15 cellular contexts compared by ENCODE assay signal in genomic region chr1:29452463-29453230, GRCh38.
DNase-seq lines count a peak whose midpoint lies in the region; ATAC-seq and TF ChIP-seq lines count a peak whose summit lies in the region.
"Had no signal": no experiment of that assay in that cellular context is flagged by ENCODE, and none has a peak within 500 bp of the region (broad histone marks: within the 10 kb centered on the region; RNA-seq: fewer than 3 reads in every experiment).

No MANE protein-coding gene starts in this region.

- no peak for TF ChIP-seq CTCF in GM23338 (conservative IDR thresholded peaks at IDR 0.05; ENCODE audit: low read depth in 2 of 2)
- TF ChIP-seq CTCF in H9 (conservative IDR thresholded peaks at IDR 0.05) = no peak
- TF ChIP-seq CTCF in chondrocyte (IDR thresholded peaks at IDR 0.05) = no peak
- no peak for TF ChIP-seq CTCF in neural progenitor cell (IDR thresholded peaks at IDR 0.05)

- no peak overlapping the region for H4K91ac ChIP-seq in H9 (ENCODE audit: insufficient read length, low read depth, low read length)

- H3K23ac ChIP-seq in H9 (ENCODE audit: insufficient read length, low read depth, low read length) = no peak overlapping the region
- no peak overlapping the region for H3K23ac ChIP-seq in mesendoderm (ENCODE audit: low read length)

- no peak for DNase-seq in GM23338 (ENCODE audit: low spot score)
- no peak for DNase-seq in H9
- DNase-seq in chondrocyte (ENCODE audit: low spot score) = peak; percentile 51
- DNase-seq in neural progenitor cell (ENCODE audit: low spot score) = no peak
- no peak for DNase-seq in activated CD4-positive, alpha-beta T cell treated with anti-CD3 and anti-CD28 coated beads, Interleukin-2, amount 10 ng/mL, durations not matched to agents 7 days and 5 days
- DNase-seq in cerebellum (ENCODE audit: low spot score) = no peak
- DNase-seq in mesendoderm = no peak
- DNase-seq: C1 segment of cervical spinal cord; CD8-positive, alpha-beta memory T cell; NCI-H1417 treated with DMSO at 0.1 percent for 48 hours; NCI-H187 treated with DMSO at 0.1 percent for 48 hours; NCI-H345 had no signal

- no peak overlapping the region for H3K4me2 ChIP-seq in GM23338
- H3K4me2 ChIP-seq in H9 (ENCODE audit: insufficient read depth, insufficient read length, low read length) = no peak overlapping the region
- no peak overlapping the region for H3K4me2 ChIP-seq in neural progenitor cell
- H3K4me2 ChIP-seq in mesendoderm (ENCODE audit: low read length) = no peak overlapping the region

- H4K8ac ChIP-seq in H9 (replicated peaks; ENCODE audit: insufficient read length, low read depth, low read length) = no peak overlapping the region
- H4K8ac ChIP-seq in mesendoderm (ENCODE audit: low read depth, low read length) = no peak overlapping the region

- no peaks in the 10 kb centered on the region; the same call in 2 of the 3 replicates for H3K36me3 Mint-ChIP-seq in GM23338 (ENCODE audit: low read depth)
- peaks cover 0 to 5% (median 0%) of the 10 kb centered on the region in 3 experiments; a peak in 3 of 7 replicates for H3K36me3 Mint-ChIP-seq in H9 (ENCODE audit: insufficient read depth in 1 of 3, low read depth in 3 of 3)
- H3K36me3 Mint-ChIP-seq in chondrocyte (ENCODE audit: low read depth) = peaks cover 3% of the 10 kb centered on the region
- no peaks in the 10 kb centered on the region for H3K36me3 Mint-ChIP-seq in neural progenitor cell
- H3K36me3 Mint-ChIP-seq in activated CD4-positive, alpha-beta T cell treated with anti-CD3 and anti-CD28 coated beads, Interleukin-2, amount 10 ng/mL, durations not matched to agents 7 days and 5 days (ENCODE audit: low read depth) = no peaks in the 10 kb centered on the region
- H3K36me3 Mint-ChIP-seq: CD8-positive, alpha-beta memory T cell had no signal

- H2BK15ac ChIP-seq in H9 (ENCODE audit: low read depth, low read length) (no peak overlapping the region), mesendoderm (replicated peaks; ENCODE audit: low read depth) (no peak overlapping the region)

- ATAC-seq in GM23338 (peak; percentile 14; the same call in 2 of the 3 replicates), GM21423 (IDR thresholded peaks at IDR 0.05; ENCODE audit: unreplicated experiment) (no peak)

- POLR2A ChIA-PET in activated CD4-positive, alpha-beta T cell treated with anti-CD3 and anti-CD28 coated beads, Interleukin-2, amount 10 ng/mL, durations not matched to agents 7 days and 5 days (lab: Charles Lee) = no interaction called here

- peaks cover 15% of the 10 kb centered on the region for H3K27me3 Mint-ChIP-seq in GM23338 (ENCODE audit: insufficient read depth, low read depth, poor library complexity)
- peaks cover 3% of the 10 kb centered on the region for H3K27me3 Mint-ChIP-seq in H9 (ENCODE audit: low read depth)
- peaks cover 9% of the 10 kb centered on the region for H3K27me3 Mint-ChIP-seq in chondrocyte (ENCODE audit: low read depth)
- H3K27me3 Mint-ChIP-seq in neural progenitor cell (ENCODE audit: insufficient read depth, low read depth) = peaks cover 28% of the 10 kb centered on the region
- no peaks in the 10 kb centered on the region for H3K27me3 Mint-ChIP-seq in activated CD4-positive, alpha-beta T cell treated with anti-CD3 and anti-CD28 coated beads, Interleukin-2, amount 10 ng/mL, durations not matched to agents 7 days and 5 days

- H3K27me3 ChIP-seq in GM23338 (ENCODE audit: insufficient read depth) = no peaks in the 10 kb centered on the region
- no peaks in the 10 kb centered on the region for H3K27me3 ChIP-seq in H9 (ENCODE audit: insufficient read depth, low read length)
- H3K27me3 ChIP-seq in neural progenitor cell = no peaks in the 10 kb centered on the region
- no peaks in the 10 kb centered on the region for H3K27me3 ChIP-seq in mesendoderm (ENCODE audit: insufficient read depth, low read length, poor library complexity)

- no peaks in the 10 kb centered on the region for H4K20me1 ChIP-seq in GM23338 (replicated peaks; ENCODE audit: insufficient read depth)
- no peaks in the 10 kb centered on the region for H4K20me1 ChIP-seq in H9 (ENCODE audit: control insufficient read depth, insufficient read depth, insufficient read length)
- no peaks in the 10 kb centered on the region for H4K20me1 ChIP-seq in neural progenitor cell (ENCODE audit: low read depth)

- CTCF ChIA-PET in activated CD4-positive, alpha-beta T cell treated with anti-CD3 and anti-CD28 coated beads, Interleukin-2, amount 10 ng/mL, durations not matched to agents 7 days and 5 days (lab: Charles Lee) = no interaction called here

- H3K9me2 ChIP-seq in GM23338 (ENCODE audit: insufficient read depth) = no peaks in the 10 kb centered on the region

- H3K27ac ChIP-seq in GM23338 (ENCODE audit: low read depth) = no peak overlapping the region
- no peak overlapping the region for H3K27ac ChIP-seq in H9 (ENCODE audit: insufficient read length, low read depth, low read length)
- H3K27ac ChIP-seq in neural progenitor cell = no peak overlapping the region
- no peak overlapping the region for H3K27ac ChIP-seq in mesendoderm (ENCODE audit: low read depth, low read length)
- H3K27ac ChIP-seq: SJCRH30 had no signal

- H3K4me1 Mint-ChIP-seq in GM23338 = peaks cover 10% of the 10 kb centered on the region
- peaks cover 15 to 30% of the 10 kb centered on the region in 2 experiments for H3K4me1 Mint-ChIP-seq in H9
- no peaks in the 10 kb centered on the region for H3K4me1 Mint-ChIP-seq in chondrocyte (ENCODE audit: low read depth)
- H3K4me1 Mint-ChIP-seq in neural progenitor cell = peaks cover 16% of the 10 kb centered on the region
- H3K4me1 Mint-ChIP-seq in activated CD4-positive, alpha-beta T cell treated with anti-CD3 and anti-CD28 coated beads, Interleukin-2, amount 10 ng/mL, durations not matched to agents 7 days and 5 days = no peaks in the 10 kb centered on the region
- H3K4me1 Mint-ChIP-seq: CD8-positive, alpha-beta memory T cell had no signal

- no CpG with 5 or more reads among the region's 10 CpGs for WGBS in H9 (ENCODE audit: extremely low coverage, insufficient read length, low lambda C conversion rate)
- no CpG with 5 or more reads among the region's 10 CpGs for WGBS in mesendoderm (ENCODE audit: extremely low coverage, insufficient coverage, low lambda C conversion rate)

- H3K79me2 ChIP-seq in GM23338 (replicated peaks; ENCODE audit: insufficient read depth) (no peaks in the 10 kb centered on the region), H9 (ENCODE audit: insufficient read depth, low read length) (no peaks in the 10 kb centered on the region), neural progenitor cell (ENCODE audit: low read depth) (no peaks in the 10 kb centered on the region), mesendoderm (ENCODE audit: control insufficient read depth, insufficient read depth, low read length) (no peaks in the 10 kb centered on the region)

- H2AFZ ChIP-seq in GM23338 (peak overlapping the region; percentile 91), H9 (ENCODE audit: low read length) (no peak overlapping the region), neural progenitor cell (replicated peaks) (peak overlapping the region; percentile 79)

- H2BK12ac ChIP-seq in H9 (ENCODE audit: insufficient read length, low read depth, low read length) = no peak overlapping the region

- H3K18ac ChIP-seq in H9 (ENCODE audit: insufficient read length, low read depth, low read length) (no peak overlapping the region), mesendoderm (ENCODE audit: low read length) (no peak overlapping the region)

- H3K36me3 ChIP-seq in GM23338 (ENCODE audit: insufficient read depth) = no peaks in the 10 kb centered on the region
- no peaks in the 10 kb centered on the region for H3K36me3 ChIP-seq in neural progenitor cell
- no peaks in the 10 kb centered on the region for H3K36me3 ChIP-seq in mesendoderm (ENCODE audit: control insufficient read depth, insufficient read depth, low read length)
- H3K36me3 ChIP-seq: SJCRH30 had no signal

- no peaks in the 10 kb centered on the region; the same call in 2 of the 3 replicates for H3K9me3 Mint-ChIP-seq in GM23338
- peaks cover 4% of the 10 kb centered on the region in 2 experiments; a peak in 3 of 5 replicates for H3K9me3 Mint-ChIP-seq in H9
- peaks cover 8% of the 10 kb centered on the region for H3K9me3 Mint-ChIP-seq in chondrocyte (ENCODE audit: low read depth)
- H3K9me3 Mint-ChIP-seq in neural progenitor cell = peaks cover 4% of the 10 kb centered on the region
- no peaks in the 10 kb centered on the region for H3K9me3 Mint-ChIP-seq in activated CD4-positive, alpha-beta T cell treated with anti-CD3 and anti-CD28 coated beads, Interleukin-2, amount 10 ng/mL, durations not matched to agents 7 days and 5 days
- H3K9me3 Mint-ChIP-seq: T-helper 1 cell treated with Interleukin-12 subunit alpha and Interleukin-12 subunit beta and Interleukin-4 antibody, amounts not matched to agents 30 μg/mL and 1 μg/mL, for 36 hours had no signal

- H3K9ac ChIP-seq in H9 (ENCODE audit: extremely low read depth, insufficient read length, low read length) = no peak overlapping the region
- H3K9ac ChIP-seq in neural progenitor cell = no peak overlapping the region
- no peak overlapping the region for H3K9ac ChIP-seq in mesendoderm (ENCODE audit: low read length)

- H2BK5ac ChIP-seq in H9 (ENCODE audit: insufficient read length, low read length) (no peak overlapping the region), mesendoderm (ENCODE audit: low read length) (no peak overlapping the region)

- H2AK5ac ChIP-seq in H9 (ENCODE audit: insufficient read length, low read length) (no peak overlapping the region), mesendoderm (ENCODE audit: low read length) (no peak overlapping the region)

- no peaks in the 10 kb centered on the region for H3K23me2 ChIP-seq in H9 (ENCODE audit: insufficient read length, low read depth, low read length, poor library complexity, severe bottlenecking)

- no peak overlapping the region for H2BK20ac ChIP-seq in H9 (ENCODE audit: low read depth, low read length, poor library complexity, severe bottlenecking)

- H3K79me1 ChIP-seq in H9 (ENCODE audit: insufficient read depth, low read depth, low read length, poor library complexity, severe bottlenecking) (no peaks in the 10 kb centered on the region), mesendoderm (ENCODE audit: low read length) (no peaks in the 10 kb centered on the region)

- H3K4ac ChIP-seq in H9 (ENCODE audit: low read depth, low read length) (no peak overlapping the region), mesendoderm (ENCODE audit: low read depth, low read length) (no peak overlapping the region)

- no peak overlapping the region for H3K27ac Mint-ChIP-seq in GM23338
- H3K27ac Mint-ChIP-seq in H9 = peak overlapping the region in 2 of 3 experiments; percentile 52 to 93; a peak in 3 of 7 replicates
- no peak overlapping the region for H3K27ac Mint-ChIP-seq in chondrocyte (ENCODE audit: unreplicated experiment)
- H3K27ac Mint-ChIP-seq in neural progenitor cell = peak overlapping the region; percentile 90
- no peak overlapping the region for H3K27ac Mint-ChIP-seq in activated CD4-positive, alpha-beta T cell treated with anti-CD3 and anti-CD28 coated beads, Interleukin-2, amount 10 ng/mL, durations not matched to agents 7 days and 5 days
- H3K27ac Mint-ChIP-seq: CD8-positive, alpha-beta memory T cell; T-helper 1 cell treated with Interleukin-12 subunit alpha and Interleukin-12 subunit beta and Interleukin-4 antibody, amounts not matched to agents 30 μg/mL and 1 μg/mL, for 36 hours had no signal

- no peak overlapping the region; the same call in 1 of the 2 replicates for H3K14ac ChIP-seq in H9 (ENCODE audit: insufficient read depth, low read length)

- H3K4me1 ChIP-seq in GM23338 (ENCODE audit: insufficient read depth) (peaks cover 6% of the 10 kb centered on the region; the same call in 1 of the 2 replicates), H9 (ENCODE audit: insufficient read depth, low read length) (peaks cover 2% of the 10 kb centered on the region; the same call in 1 of the 2 replicates), neural progenitor cell (peaks cover 10% of the 10 kb centered on the region), mesendoderm (ENCODE audit: control insufficient read depth, low read depth, low read length) (no peaks in the 10 kb centered on the region)
- H3K4me1 ChIP-seq: SJCRH30 had no signal

- no peak overlapping the region for H4K5ac ChIP-seq in H9 (ENCODE audit: insufficient read length, low read depth, low read length)
- H4K5ac ChIP-seq in mesendoderm (ENCODE audit: low read length) = no peak overlapping the region

- H3F3A ChIP-seq in GM23338 (replicated peaks; ENCODE audit: low read depth) = no peaks in the 10 kb centered on the region
- H3F3A ChIP-seq in neural progenitor cell (ENCODE audit: low read depth) = no peaks in the 10 kb centered on the region

- H3K56ac ChIP-seq in H9 (ENCODE audit: insufficient read length, low read depth, low read length) (no peak overlapping the region), mesendoderm (ENCODE audit: low read length) (no peak overlapping the region)

- H3K4me3 Mint-ChIP-seq in GM23338 = no peak overlapping the region
- peak overlapping the region in 1 of 2 experiments; percentile 60; a peak in 1 of 5 replicates for H3K4me3 Mint-ChIP-seq in H9
- H3K4me3 Mint-ChIP-seq in chondrocyte (ENCODE audit: unreplicated experiment) = no peak overlapping the region
- no peak overlapping the region for H3K4me3 Mint-ChIP-seq in neural progenitor cell
- no peak overlapping the region for H3K4me3 Mint-ChIP-seq in activated CD4-positive, alpha-beta T cell treated with anti-CD3 and anti-CD28 coated beads, Interleukin-2, amount 10 ng/mL, durations not matched to agents 7 days and 5 days
- H3K4me3 Mint-ChIP-seq: CD8-positive, alpha-beta memory T cell; T-helper 1 cell treated with Interleukin-12 subunit alpha and Interleukin-12 subunit beta and Interleukin-4 antibody, amounts not matched to agents 30 μg/mL and 1 μg/mL, for 36 hours had no signal

- H2BK120ac ChIP-seq in H9 (ENCODE audit: low read depth, low read length, poor library complexity, severe bottlenecking) = no peak overlapping the region
- no peak overlapping the region for H2BK120ac ChIP-seq in mesendoderm (ENCODE audit: low read depth, low read length)

- H3K4me3 ChIP-seq in GM23338 (no peak overlapping the region), neural progenitor cell (no peak overlapping the region), mesendoderm (ENCODE audit: low read length) (no peak overlapping the region)
- H3K4me3 ChIP-seq: SJCRH30 had no signal

- no peaks in the 10 kb centered on the region for H3K9me3 ChIP-seq in H9 (ENCODE audit: control insufficient read depth, low read depth, low read length)
- no peaks in the 10 kb centered on the region for H3K9me3 ChIP-seq in neural progenitor cell (ENCODE audit: low read depth)
- H3K9me3 ChIP-seq: SJCRH30 had no signal

- no peak overlapping the region for H3T11ph ChIP-seq in H9 (ENCODE audit: low read length)

Comparison
In these comparisons a context has a peak if more than half of its experiments do, and no peak if none do; other contexts are left out.
1. H3K27ac Mint-ChIP-seq: peak in H9 (2 of 3) and neural progenitor cell (single experiment); none in GM23338 (single experiment), chondrocyte (single experiment) and activated CD4-positive, alpha-beta T cell treated with anti-CD3 and anti-CD28 coated beads, Interleukin-2, amount 10 ng/mL, durations not matched to agents 7 days and 5 days (single experiment).